Comparison of ENCODE assay signal across 9 cellular contexts in genomic region chr16:14300631-14301149, GRCh38.
DNase-seq lines count a peak whose midpoint lies in the region; ATAC-seq and TF ChIP-seq lines count a peak whose summit lies in the region.
"Had no signal": no experiment of that assay in that cellular context is flagged by ENCODE, and none has a peak within 500 bp of the region (broad histone marks: within the 10 kb centered on the region; RNA-seq: fewer than 3 reads in every experiment).

No MANE protein-coding gene starts in this region.

- peak overlapping the region; percentile 87 for H3K4me3 Mint-ChIP-seq in CD4-positive, alpha-beta T cell

- no peak overlapping the region for H3K9ac ChIP-seq in mammary epithelial cell (ENCODE audit: insufficient read depth, low read length)

- in situ Hi-C loops in mammary epithelial cell (cut with MboI; ENCODE audit: low sequenced_read_pairs in 2 of 2): loop anchor here (5.0 kb wide), 1 partner anchor 227 kb away; no protein-coding TSS in a partner anchor

- peaks cover 13% of the 10 kb centered on the region for H3K27me3 ChIP-seq in CD4-positive, alpha-beta T cell (ENCODE audit: control insufficient read depth, insufficient read depth, low read length)
- H3K27me3 ChIP-seq in SJCRH30 (no peaks in the 10 kb centered on the region), mammary epithelial cell (ENCODE audit: insufficient read depth, low read length) (no peaks in the 10 kb centered on the region), kidney epithelial cell (ENCODE audit: control insufficient read depth, insufficient read depth, low read length) (no peaks in the 10 kb centered on the region)

- POLR2A ChIA-PET in CD4-positive, alpha-beta T cell (lab: Charles Lee): interaction anchor here (1.0 to 1.5 kb wide), 2 partner anchors 15 to 54 kb away, joined by 3 to 15 read pairs; no protein-coding TSS in a partner anchor

- H4K20me1 ChIP-seq in mammary epithelial cell (ENCODE audit: insufficient read depth, low read length): no peaks in the 10 kb centered on the region

- BruUV-seq in mammary epithelial cell (replicated peaks; lab: Mats Ljungman, UMichigan): no TSS peak

- ATAC-seq in CD4-positive, alpha-beta T cell (ENCODE audit: poor library complexity): peak; percentile 59

- H2AFZ ChIP-seq in mammary epithelial cell (ENCODE audit: low read depth, low read length): peak overlapping the region; percentile 82

- peak; percentile 51 for TF ChIP-seq CTCF in CD4-positive, alpha-beta T cell (IDR thresholded peaks at IDR 0.05)
- peak; percentile 64 to 83 for TF ChIP-seq CTCF in mammary epithelial cell (conservative IDR thresholded peaks at IDR 0.05 in 1 of 2, IDR thresholded peaks at IDR 0.05 in 1 of 2; ENCODE audit: extremely low read depth in 1 of 2, insufficient read depth in 1 of 2, low read depth in 1 of 2, low read length in 2 of 2)
- TF ChIP-seq CTCF in kidney epithelial cell (IDR thresholded peaks at IDR 0.05; ENCODE audit: insufficient read depth, low read length, poor library complexity, severe bottlenecking): peak; percentile 59

- no peaks in the 10 kb centered on the region for H3K9me3 Mint-ChIP-seq in CD4-positive, alpha-beta T cell

- intact Hi-C loops in CD4-positive, alpha-beta T cell (cut with DNase I, micrococcal nuclease): loop anchor here (1.0 to 10.0 kb wide), 3 partner anchors 16 to 294 kb away; no protein-coding TSS in a partner anchor
- intact Hi-C loops in mammary epithelial cell (cut with micrococcal nuclease): loop anchor here (1.0 to 5.0 kb wide), 4 partner anchors 144 to 300 kb away; no protein-coding TSS in a partner anchor

- peak overlapping the region; percentile 96 for H3K4me2 ChIP-seq in mammary epithelial cell (ENCODE audit: insufficient read depth, low read depth, low read length)

- 74% methylated on average over 6 of the region's 13 CpGs for WGBS in mammary epithelial cell (ENCODE audit: low coverage, missing lambda C conversion rate)

- H3K27ac ChIP-seq in CD4-positive, alpha-beta T cell (ENCODE audit: low read depth, low read length): no peak overlapping the region
- H3K27ac ChIP-seq in SJCRH30: no peak overlapping the region
- no peak overlapping the region for H3K27ac ChIP-seq in mammary epithelial cell (ENCODE audit: insufficient read depth, low read depth, low read length)
- H3K27ac ChIP-seq: SK-N-MC had no signal

- DNase-seq in CD4-positive, alpha-beta T cell: peak in 2 of 10 experiments; percentile 15 to 38
- DNase-seq in GM19240 (ENCODE audit: insufficient read length, low spot score) (peak; percentile 61), LHCN-M2 (ENCODE audit: low read depth) (peak; percentile 81), SJCRH30 (peak; percentile 80 to 85), mammary epithelial cell (peak; percentile 77), kidney epithelial cell (ENCODE audit: low read depth) (peak; percentile 28), T-helper 9 cell (no peak)
- peak; percentile 33 for DNase-seq in stimulated activated CD4-positive, alpha-beta T cell treated with anti-CD3 and anti-CD28 coated beads, Interleukin-4, amount 100 ng/mL, for 24 hours

- H3K4me1 ChIP-seq in SJCRH30 (peaks cover 10% of the 10 kb centered on the region; the same call in 1 of the 2 replicates), mammary epithelial cell (ENCODE audit: insufficient read depth, low read length) (peaks cover 7% of the 10 kb centered on the region)

- no peaks in the 10 kb centered on the region for H3K36me3 ChIP-seq in SJCRH30
- no peaks in the 10 kb centered on the region for H3K36me3 ChIP-seq in mammary epithelial cell (ENCODE audit: insufficient read depth, low read length)
- no peaks in the 10 kb centered on the region for H3K36me3 ChIP-seq in kidney epithelial cell (ENCODE audit: control insufficient read depth, insufficient read depth, low read length)

- H3K9me3 ChIP-seq in CD4-positive, alpha-beta T cell (ENCODE audit: control insufficient read depth, low read length): no peaks in the 10 kb centered on the region
- H3K9me3 ChIP-seq in SJCRH30 (replicated peaks) (no peaks in the 10 kb centered on the region), mammary epithelial cell (replicated peaks; ENCODE audit: insufficient read depth, low read length) (no peaks in the 10 kb centered on the region)

- peak overlapping the region; percentile 72 for H3K4me3 ChIP-seq in SJCRH30
- peak overlapping the region in 1 of 3 experiments; percentile 96 for H3K4me3 ChIP-seq in mammary epithelial cell (replicated peaks in 1 of 3; ENCODE audit: insufficient read depth in 1 of 3, low read depth in 2 of 3, low read length in 3 of 3)
- no peak overlapping the region for H3K4me3 ChIP-seq in kidney epithelial cell (ENCODE audit: low read depth, low read length)

- peaks cover 36% of the 10 kb centered on the region for H3K79me2 ChIP-seq in mammary epithelial cell (ENCODE audit: insufficient read depth, low read length)

- no peaks in the 10 kb centered on the region for H3K36me3 Mint-ChIP-seq in CD4-positive, alpha-beta T cell (ENCODE audit: low read depth)

- H3K4me1 Mint-ChIP-seq in CD4-positive, alpha-beta T cell (ENCODE audit: low read depth): peaks cover 16% of the 10 kb centered on the region

- dilution Hi-C loops in mammary epithelial cell (cut with HindIII; ENCODE audit: low sequenced_read_pairs): loop anchor here (5.0 kb wide), 1 partner anchor 202 kb away; no protein-coding TSS in a partner anchor

- peak overlapping the region; percentile 61 for H3K27ac Mint-ChIP-seq in CD4-positive, alpha-beta T cell

- CTCF ChIA-PET in CD4-positive, alpha-beta T cell (lab: Charles Lee): interaction anchor here (0.7 kb wide), 1 partner anchor 329 kb away, joined by 3 read pairs; no protein-coding TSS in a partner anchor
- CTCF ChIA-PET in mammary epithelial cell (lab: Charles Lee; ENCODE audit: low non-redundant PET): no interaction called here

- H3K27me3 Mint-ChIP-seq in CD4-positive, alpha-beta T cell: peaks cover 9% of the 10 kb centered on the region
